Comparison of ENCODE assay signal across 21 cellular contexts in genomic region chr12:13539051-13539450, GRCh38.
DNase-seq lines count a peak whose midpoint lies in the region; ATAC-seq and TF ChIP-seq lines count a peak whose summit lies in the region.
"Had no signal": no experiment of that assay in that cellular context is flagged by ENCODE, and none has a peak within 500 bp of the region (broad histone marks: within the 10 kb centered on the region; RNA-seq: fewer than 3 reads in every experiment).

No MANE protein-coding gene starts in this region.

- H2AFZ ChIP-seq in Karpas-422 (ENCODE audit: low read length) (no peak overlapping the region), PC-9 (no peak overlapping the region)

- CTCF ChIA-PET in A673 (lab: Charles Lee) (no interaction called here), PC-9 (lab: Charles Lee) (no interaction called here)

- H3K27me3 ChIP-seq in A673 (replicated peaks; ENCODE audit: insufficient read depth, low read depth, low read length, poor library complexity) = peaks cover 55% of the 10 kb centered on the region
- no peaks in the 10 kb centered on the region for H3K27me3 ChIP-seq in WERI-Rb-1 (ENCODE audit: insufficient read depth, low read depth, severe bottlenecking)
- H3K27me3 ChIP-seq in Karpas-422 (ENCODE audit: low read length) = no peaks in the 10 kb centered on the region
- H3K27me3 ChIP-seq in PC-9 (ENCODE audit: insufficient read depth, low read depth) = no peaks in the 10 kb centered on the region

- ATAC-seq in left colon (peak; percentile 30), HG03571 (IDR thresholded peaks at IDR 0.05; ENCODE audit: unreplicated experiment) (no peak)
- ATAC-seq: A549, SK-N-SH treated with all-trans-retinoic acid at 6 μM for 48 hours had no signal

- H3K9me2 ChIP-seq in Karpas-422 (replicated peaks; ENCODE audit: insufficient read depth, low read length) = no peaks in the 10 kb centered on the region
- no peaks in the 10 kb centered on the region for H3K9me2 ChIP-seq in PC-9 (ENCODE audit: insufficient read depth)

- in situ Hi-C loops in KBM-7 (cut with MboI; ENCODE audit: low pct_unique_long_range_greater_than_20kb, low sequenced_read_pairs) = no loop called here

- peak; percentile 11 for DNase-seq in A673 (ENCODE audit: low spot score)
- peak; percentile 32 for DNase-seq in HT-29 (ENCODE audit: low spot score)
- DNase-seq in WERI-Rb-1 = peak; percentile 59
- DNase-seq in left colon = no peak
- no peak for DNase-seq in KBM-7
- DNase-seq in Karpas-422 = no peak
- no peak for DNase-seq in PC-9
- DNase-seq: BE2C, DMS79 treated with DMSO at 0.1 percent for 48 hours, H7, HFFc6, NCI-H1092, NCI-H1436 treated with DMSO at 0.1 percent for 48 hours, NCI-H1930, NCI-H345, NCI-H524 treated with DMSO at 0.1 percent for 48 hours, SHP77 treated with DMSO at 0.1 percent for 48 hours had no signal

- BruUV-seq in A673 (replicated peaks; lab: Mats Ljungman, UMichigan) (no TSS peak), PC-9 (replicated peaks; lab: Mats Ljungman, UMichigan) (no TSS peak)

- H3K4me3 ChIP-seq in A673 (ENCODE audit: low read depth, low read length, poor library complexity, severe bottlenecking) (no peak overlapping the region), WERI-Rb-1 (ENCODE audit: low read depth, low read length) (no peak overlapping the region), Karpas-422 (ENCODE audit: low read length) (no peak overlapping the region), PC-9 (no peak overlapping the region)
- H3K4me3 ChIP-seq: A549 had no signal

- H3K4me1 ChIP-seq in A673 (ENCODE audit: insufficient read depth, low read length, poor library complexity, severe bottlenecking) (no peaks in the 10 kb centered on the region), Karpas-422 (ENCODE audit: low read length) (peaks cover 5% of the 10 kb centered on the region; the same call in 1 of the 2 replicates), PC-9 (replicated peaks; ENCODE audit: insufficient read depth) (0 out of 2 replicates have a peak, but pooled peaks cover 7% of the 10 kb centered on the region)

- H3K4me2 ChIP-seq in Karpas-422 (ENCODE audit: low read depth, low read length, poor library complexity, severe bottlenecking) (no peak overlapping the region), PC-9 (no peak overlapping the region)
- H3K4me2 ChIP-seq: A549 had no signal

- no peak for TF ChIP-seq CTCF in A673 (conservative IDR thresholded peaks at IDR 0.05; ENCODE audit: low read depth, low read length)
- no peak for TF ChIP-seq CTCF in WERI-Rb-1 (IDR thresholded peaks at IDR 0.05; ENCODE audit: low read depth, low read length)
- no peak for TF ChIP-seq CTCF in PC-9 (conservative IDR thresholded peaks at IDR 0.05)

- H4K20me1 ChIP-seq in Karpas-422 (ENCODE audit: insufficient read depth, low read depth, low read length) (no peaks in the 10 kb centered on the region), PC-9 (ENCODE audit: insufficient read depth) (no peaks in the 10 kb centered on the region)

- H3F3A ChIP-seq in PC-9 (ENCODE audit: insufficient read depth, low read depth) = no peaks in the 10 kb centered on the region

- intact Hi-C loops in A673 (cut with micrococcal nuclease; ENCODE audit: unreplicated experiment) = loop anchor here (10.0 kb wide), 1 partner anchor 624 kb away; no protein-coding TSS in a partner anchor
- intact Hi-C loops in left colon (cut with DNase I, micrococcal nuclease) = no loop called here
- intact Hi-C loops in PC-9 (cut with micrococcal nuclease; ENCODE audit: unreplicated experiment) = loop anchor here (5.0 kb wide), 1 partner anchor 282 kb away; no protein-coding TSS in a partner anchor

- H3K27ac ChIP-seq in A673 (ENCODE audit: low read depth, low read length, poor library complexity, severe bottlenecking) (no peak overlapping the region), WERI-Rb-1 (no peak overlapping the region), Karpas-422 (ENCODE audit: low read length) (no peak overlapping the region), PC-9 (no peak overlapping the region)
- H3K27ac ChIP-seq: A549, RWPE1 had no signal

- H3K9me3 ChIP-seq in A673 (ENCODE audit: low read depth, low read length, poor library complexity, severe bottlenecking) = no peaks in the 10 kb centered on the region
- no peaks in the 10 kb centered on the region for H3K9me3 ChIP-seq in WERI-Rb-1 (ENCODE audit: severe bottlenecking)
- no peaks in the 10 kb centered on the region for H3K9me3 ChIP-seq in Karpas-422 (ENCODE audit: low read length)
- H3K9me3 ChIP-seq in PC-9 (ENCODE audit: insufficient read depth, low read depth) = no peaks in the 10 kb centered on the region
- H3K9me3 ChIP-seq: A549, BE2C had no signal

- H3K79me2 ChIP-seq in Karpas-422 (ENCODE audit: low read length) = no peaks in the 10 kb centered on the region
- no peaks in the 10 kb centered on the region for H3K79me2 ChIP-seq in PC-9 (ENCODE audit: low read depth)

- POLR2A ChIA-PET in A673 (lab: Charles Lee; ENCODE audit: low non-redundant PET) (no interaction called here), PC-9 (lab: Charles Lee; ENCODE audit: unreplicated experiment) (no interaction called here)

- H3K36me3 ChIP-seq in A673 (ENCODE audit: insufficient read depth, low read length, poor library complexity, severe bottlenecking) (no peaks in the 10 kb centered on the region), WERI-Rb-1 (no peaks in the 10 kb centered on the region), Karpas-422 (ENCODE audit: insufficient read depth, low read length) (no peaks in the 10 kb centered on the region), PC-9 (ENCODE audit: low read depth) (no peaks in the 10 kb centered on the region)
- H3K36me3 ChIP-seq: BE2C had no signal

- H3K9ac ChIP-seq in Karpas-422 (ENCODE audit: low read length) = no peak overlapping the region

Comparison
In these comparisons a context has a peak if more than half of its experiments do, and no peak if none do; other contexts are left out.
1. DNase-seq: peak in A673 (single experiment), HT-29 (single experiment) and WERI-Rb-1 (single experiment); none in left colon (0 of 2), KBM-7 (single experiment), Karpas-422 (single experiment) and PC-9 (0 of 2).
2. intact Hi-C loops: an anchor here in A673 (10.0 kb wide) and PC-9 (5.0 kb wide); none called in left colon.